ENCODE assay signal across 8 cellular contexts in genomic region chr15:51830279-51830806, GRCh38. TPM values are rescaled to one million over a fixed set of nuclear protein-coding genes. Genes with fewer than 3 reads are reported as not detected.
A peak's percentile ranks its signal among the peaks of the same experiment; 100 is the strongest.
DNase-seq lines count a peak whose midpoint lies in the region; ATAC-seq and TF ChIP-seq lines count a peak whose summit lies in the region.

No MANE protein-coding gene starts in this region.

- no peak overlapping the region for H2BK20ac ChIP-seq in IMR-90 (ENCODE audit: low read depth, low read length)

- H2BK120ac ChIP-seq in IMR-90 (ENCODE audit: low read depth, low read length): peak overlapping the region; percentile 84

- peak overlapping the region; percentile 94 for H3K9ac ChIP-seq in IMR-90 (ENCODE audit: low read depth, low read length)
- H3K9ac ChIP-seq in iPS-18a (ENCODE audit: low read length): peak overlapping the region; percentile 70

- POLR2A ChIA-PET in IMR-90 (lab: Charles Lee; ENCODE audit: unreplicated experiment): interaction anchor here (0.6 kb wide), 1 partner anchor 827 kb away, joined by 3 read pairs; no protein-coding TSS in a partner anchor

- TF ChIP-seq POLR2A in IMR-90 (IDR thresholded peaks at IDR 0.05; ENCODE audit: low read depth, low read length): no peak

- H3K4me3 ChIP-seq in IMR-90 (ENCODE audit: insufficient read depth, low read depth, low read length) (peak overlapping the region; percentile 83), iPS-18a (ENCODE audit: low read length) (peak overlapping the region; percentile 69), skin epidermis (peak overlapping the region; percentile 62 to 100 (median 84))

- intact Hi-C loops in IMR-90 (cut with micrococcal nuclease): loop anchor here (1.0 to 2.0 kb wide), 2 partner anchors 44 to 53 kb away; no protein-coding TSS in a partner anchor

- BruUV-seq in IMR-90 (replicated peaks; lab: Mats Ljungman, UMichigan): TSS peak; percentile 31

- H3K79me1 ChIP-seq in IMR-90 (ENCODE audit: low read depth in 1 of 2, low read length in 2 of 2): peaks cover 0 to 33% of the 10 kb centered on the region in 2 experiments; a peak in 2 of 4 replicates

- no peak overlapping the region for H2BK15ac ChIP-seq in IMR-90 (ENCODE audit: low read depth, low read length)

- H3K36me3 ChIP-seq in IMR-90 (ENCODE audit: control insufficient read depth, insufficient read depth, low read length): no peaks in the 10 kb centered on the region
- H3K36me3 ChIP-seq in iPS-18a (ENCODE audit: control insufficient read depth, low read depth, low read length): no peaks in the 10 kb centered on the region

- H4K8ac ChIP-seq in IMR-90 (ENCODE audit: low read depth in 2 of 2, low read length in 2 of 2): peak overlapping the region; percentile 54 to 69; a peak in 3 of 4 replicates

- H3K9me3 ChIP-seq in IMR-90 (ENCODE audit: control insufficient read depth, insufficient read depth, low read length) (no peaks in the 10 kb centered on the region), iPS-18a (ENCODE audit: control insufficient read depth, low read depth, low read length) (no peaks in the 10 kb centered on the region)

- peak overlapping the region; percentile 94 for H3K4me2 ChIP-seq in IMR-90 (ENCODE audit: low read depth, low read length)

- TF ChIP-seq RAD21 in IMR-90 (IDR thresholded peaks at IDR 0.05; ENCODE audit: low read length): no peak

- H3K27ac ChIP-seq in IMR-90 (ENCODE audit: insufficient read depth, low read length): peak overlapping the region; percentile 98
- no peak overlapping the region for H3K27ac ChIP-seq in iPS-18a (ENCODE audit: low read length)
- peak overlapping the region; percentile 90 to 99 (median 97) for H3K27ac ChIP-seq in skin epidermis

- peak overlapping the region; percentile 97 for H3K14ac ChIP-seq in IMR-90 (replicated peaks; ENCODE audit: low read depth, low read length)

- ATAC-seq in GM18511 (IDR thresholded peaks at IDR 0.05; ENCODE audit: unreplicated experiment) (peak; percentile 22), IMR-90 (ENCODE audit: low read depth) (peak; percentile 25), HG03139 (IDR thresholded peaks at IDR 0.05; ENCODE audit: unreplicated experiment) (no peak), GM19455 (IDR thresholded peaks at IDR 0.05; ENCODE audit: unreplicated experiment) (no peak)

- H2AFZ ChIP-seq in IMR-90 (replicated peaks; ENCODE audit: low read length, poor library complexity): peak overlapping the region; percentile 92

- peaks cover 51% of the 10 kb centered on the region for H4K20me1 ChIP-seq in IMR-90 (ENCODE audit: insufficient read depth, low read length)

- TF ChIP-seq CTCF in IMR-90 (conservative IDR thresholded peaks at IDR 0.05; ENCODE audit: low read depth, low read length): no peak

- H2AK5ac ChIP-seq in IMR-90 (ENCODE audit: low read depth, low read length): peak overlapping the region; percentile 94

- peak overlapping the region; percentile 96 for H3K4ac ChIP-seq in IMR-90 (ENCODE audit: low read depth, low read length)

- H3K27me3 ChIP-seq in IMR-90 (ENCODE audit: control insufficient read depth, insufficient read depth, low read length) (no peaks in the 10 kb centered on the region), iPS-18a (ENCODE audit: control insufficient read depth, insufficient read depth, low read length) (no peaks in the 10 kb centered on the region)

- H3K4me1 ChIP-seq in IMR-90 (ENCODE audit: control insufficient read depth, insufficient read depth, low read length) (peaks cover 6% of the 10 kb centered on the region), iPS-18a (ENCODE audit: control insufficient read depth, low read depth, low read length) (peaks cover 8% of the 10 kb centered on the region)

- H2AK9ac ChIP-seq in IMR-90 (replicated peaks; ENCODE audit: low read depth, low read length, poor library complexity): peak overlapping the region; percentile 96

- peak overlapping the region; percentile 94 for H2BK5ac ChIP-seq in IMR-90 (ENCODE audit: low read depth, low read length, poor library complexity, severe bottlenecking)

- H3K23ac ChIP-seq in IMR-90 (ENCODE audit: low read depth, low read length): peak overlapping the region; percentile 93

- peak overlapping the region; percentile 66 for H4K5ac ChIP-seq in IMR-90 (ENCODE audit: low read depth, low read length)

- DNase-seq in IMR-90: peak; percentile 51
- peak; percentile 37 for DNase-seq in amniotic epithelial cell (ENCODE audit: low read depth)
- DNase-seq in NCI-H2029 treated with DMSO at 0.1 percent for 48 hours (lab: John Stamatoyannopoulos, UW): no peak

- CTCF ChIA-PET in IMR-90 (lab: Yijun Ruan, JAX): no interaction called here

- H3K56ac ChIP-seq in IMR-90 (ENCODE audit: extremely low read depth, insufficient read depth, low read length): peak overlapping the region; percentile 85

- peak overlapping the region; percentile 83 for H4K91ac ChIP-seq in IMR-90 (ENCODE audit: insufficient read depth, low read depth, low read length)

- WGBS in IMR-90 (ENCODE audit: extremely low coverage in 2 of 2, insufficient read length in 1 of 2), 2 experiments: no CpG with 5 or more reads among the region's 8 CpGs

- in situ Hi-C loops in IMR-90 (cut with MboI; ENCODE audit: low sequenced_read_pairs): no loop called here

- peaks cover 12% of the 10 kb centered on the region for H3K9me1 ChIP-seq in IMR-90 (ENCODE audit: insufficient read depth, low read length)

- H3K18ac ChIP-seq in IMR-90 (ENCODE audit: low read depth, low read length): peak overlapping the region; percentile 58

- dilution Hi-C loops in IMR-90 (cut with HindIII; ENCODE audit: low sequenced_read_pairs, unreplicated experiment): no loop called here

TF ChIP-seq in IMR-90, 13 proteins besides CTCF, POLR2A, EP300 and RAD21:
- no peak for TF ChIP-seq USF2 (IDR thresholded peaks at IDR 0.05; ENCODE audit: low read depth, low read length)
- TF ChIP-seq ELK1 (IDR thresholded peaks at IDR 0.05; ENCODE audit: borderline replicate concordance, low read depth, low read length): no peak
- no peak for TF ChIP-seq MAFK (IDR thresholded peaks at IDR 0.05; ENCODE audit: low read depth, low read length)
- no peak for TF ChIP-seq FOS (IDR thresholded peaks at IDR 0.05; ENCODE audit: low read depth, low read length)
- no peak for TF ChIP-seq RFX5 (IDR thresholded peaks at IDR 0.05; ENCODE audit: low read depth, low read length)
- TF ChIP-seq CHD1 (IDR thresholded peaks at IDR 0.05; ENCODE audit: low read depth, low read length): no peak
- no peak for TF ChIP-seq BHLHE40 (IDR thresholded peaks at IDR 0.05; ENCODE audit: low read depth, low read length)
- no peak for TF ChIP-seq NFE2L2 (IDR thresholded peaks at IDR 0.05; ENCODE audit: low read depth, low read length)
- no peak for TF ChIP-seq RCOR1 (IDR thresholded peaks at IDR 0.05; ENCODE audit: insufficient replicate concordance, low read length)
- no peak for TF ChIP-seq MXI1 (IDR thresholded peaks at IDR 0.05; ENCODE audit: borderline replicate concordance, low read depth, low read length)
- TF ChIP-seq SMC3 (IDR thresholded peaks at IDR 0.05; ENCODE audit: low read depth, low read length): no peak
- no peak for TF ChIP-seq CEBPB (IDR thresholded peaks at IDR 0.05; ENCODE audit: low read depth, low read length)
- no peak for TF ChIP-seq MAZ (IDR thresholded peaks at IDR 0.05; ENCODE audit: borderline replicate concordance, low read depth, low read length)
TF ChIP-seq in IMR-90: peak in this region for 0.

RNA-seq across cellular contexts. Expression of gene TMOD3, which starts 0.9 kb away (rescaled TPM):
- 22.0 and 51.1 TPM in 2 replicates for total RNA-seq in IMR-90 (2012; rRNA removed)
- polyA plus RNA-seq in IMR-90 (2012; rRNA removed): 7.4 and 10.7 TPM in 2 replicates
- polyA plus RNA-seq in IMR-90 (2012; cell fraction: cytosol; rRNA removed): 2.5 and 4.7 TPM in 2 replicates
- 2.7 and 5.9 TPM in 2 replicates for polyA plus RNA-seq in IMR-90 (2012; cell fraction: nucleus; rRNA removed; ENCODE audit: low replicate concordance)

Comparison
In these comparisons a context has a peak if more than half of its experiments do, and no peak if none do; other contexts are left out.
1. ATAC-seq: peak in GM18511 (single experiment) and IMR-90 (single experiment); none in HG03139 (single experiment) and GM19455 (single experiment).
2. Peak in every context shown above with its lines, with median percentiles within 50 percentile points of each other: H3K4me3 ChIP-seq.